Comparison of ENCODE assay signal across 8 cellular contexts in the genomic region with DNA sequence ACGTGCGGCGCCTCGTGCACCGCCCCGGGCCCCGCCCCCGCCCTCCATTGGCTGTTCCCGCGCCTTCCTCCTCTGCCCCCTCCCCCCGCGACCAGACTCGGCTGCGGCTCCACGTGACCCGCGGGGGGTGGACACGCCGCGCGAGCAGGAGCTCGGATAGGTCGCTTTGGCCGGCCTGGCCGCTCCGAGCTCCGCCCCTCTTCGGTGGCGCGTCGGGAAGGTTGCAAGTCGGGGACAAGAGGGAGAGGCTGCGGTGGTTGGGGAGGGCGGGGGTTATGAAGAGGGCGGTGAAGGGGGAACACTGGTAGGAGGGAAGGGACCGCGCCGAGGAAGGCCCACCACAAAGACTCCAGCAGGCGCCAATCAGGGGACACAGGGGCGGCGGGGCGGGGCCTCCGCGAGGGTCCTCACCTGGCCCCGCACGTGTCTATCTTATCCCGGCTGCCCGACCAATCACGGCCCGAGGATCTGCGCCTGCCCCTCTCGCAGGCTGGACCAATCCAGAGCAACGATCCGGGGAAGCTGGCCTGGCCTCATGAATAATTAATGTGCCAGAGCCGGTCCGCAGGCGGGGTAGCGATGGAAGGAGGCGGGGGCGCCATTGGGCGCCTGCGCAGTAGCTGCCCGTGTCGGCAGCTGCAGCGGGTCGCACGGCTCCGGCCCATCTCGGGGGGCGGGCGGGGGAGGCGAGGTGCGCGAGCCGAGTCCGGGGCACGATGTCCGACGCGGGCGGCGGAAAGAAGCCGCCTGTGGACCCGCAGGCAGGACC. TPM values are rescaled to one million over a fixed set of nuclear protein-coding genes. Genes with fewer than 3 reads are reported as not detected.
DNase-seq lines count a peak whose midpoint lies in the region; ATAC-seq, FAIRE-seq and TF ChIP-seq lines count a peak whose summit lies in the region.

A gene with protein sequence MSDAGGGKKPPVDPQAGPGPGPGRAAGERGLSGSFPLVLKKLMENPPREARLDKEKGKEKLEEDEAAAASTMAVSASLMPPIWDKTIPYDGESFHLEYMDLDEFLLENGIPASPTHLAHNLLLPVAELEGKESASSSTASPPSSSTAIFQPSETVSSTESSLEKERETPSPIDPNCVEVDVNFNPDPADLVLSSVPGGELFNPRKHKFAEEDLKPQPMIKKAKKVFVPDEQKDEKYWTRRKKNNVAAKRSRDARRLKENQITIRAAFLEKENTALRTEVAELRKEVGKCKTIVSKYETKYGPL (plus strand): TSS at position 614 of the 769 bp plus-strand sequence. CDS start 103 bp downstream, at position 717.

- peak within 1 kb of the TSS; percentile 78 for H2AFZ ChIP-seq in parathyroid adenoma

- WGBS in adrenal gland, 4 donors: 0 to 1% (median 0%) methylated on average over 21 to 84 of the region's 84 CpGs

- H3K36me3 ChIP-seq in adrenal gland (replicated peaks in 1 of 2): no peaks in the 10 kb centered on the region
- no peaks in the 10 kb centered on the region for H3K36me3 ChIP-seq in parathyroid adenoma (ENCODE audit: control insufficient read depth, insufficient read depth, low read length)
- H3K36me3 ChIP-seq in tibial artery: peaks cover 0 to 7% (median 0%) of the 10 kb centered on the region in 3 donors

- H3K79me2 ChIP-seq in parathyroid adenoma: no peaks in the 10 kb centered on the region

- no peaks in the 10 kb centered on the region for H3K27me3 ChIP-seq in adrenal gland
- no peaks in the 10 kb centered on the region for H3K27me3 ChIP-seq in parathyroid adenoma (ENCODE audit: control insufficient read depth, insufficient read depth, low read length)
- H3K27me3 ChIP-seq in tibial artery: no peaks in the 10 kb centered on the region

- DNase-seq in GM12891 (ENCODE audit: insufficient read length, low spot score) (peak; percentile 99), NCI-H1436 treated with DMSO at 0.1 percent for 48 hours (lab: John Stamatoyannopoulos, UW) (peak; percentile 94), T follicular helper cell (ENCODE audit: low read depth) (peak; percentile 97), adrenal gland (peak; percentile 99 to 100 (median 100)), cardiac septum (ENCODE audit: low spot score) (peak; percentile 98), tibial artery (peak; percentile 99 to 100)

- TF ChIP-seq CTCF in adrenal gland (IDR thresholded peaks at IDR 0.05) (no peak), parathyroid adenoma (IDR thresholded peaks at IDR 0.05) (no peak), tibial artery (IDR thresholded peaks at IDR 0.05) (no peak)

- no peaks in the 10 kb centered on the region for H3K9me3 ChIP-seq in adrenal gland (replicated peaks in 1 of 3)
- H3K9me3 ChIP-seq in parathyroid adenoma (ENCODE audit: control insufficient read depth, low read length): no peaks in the 10 kb centered on the region
- no peaks in the 10 kb centered on the region for H3K9me3 ChIP-seq in tibial artery

- intact Hi-C loops in adrenal gland (cut with DNase I) (no loop called here), cardiac septum (cut with DNase I) (loop anchor here (1.0 to 5.0 kb wide), 2 partner anchors 67 to 94 kb away; a partner anchor contains a TSS), tibial artery (cut with DNase I; ENCODE audit: low total_unique reads) (no loop called here)

- H3K27ac ChIP-seq in adrenal gland (peak within 1 kb of the TSS; percentile 69 to 99 (median 97)), parathyroid adenoma (peak within 1 kb of the TSS; percentile 96), tibial artery (peak within 1 kb of the TSS; percentile 96 to 100)

- TF ChIP-seq POLR2A in GM12891 (IDR thresholded peaks at IDR 0.05; ENCODE audit: low read depth, low read length) (no peak), adrenal gland (IDR thresholded peaks at IDR 0.05) (peak; percentile 42 to 79)

- H3K4me1 ChIP-seq in adrenal gland (replicated peaks in 1 of 2) (peaks cover 17 to 31% of the 10 kb centered on the region in 2 donors), parathyroid adenoma (peaks cover 7% of the 10 kb centered on the region), tibial artery (peaks cover 0 to 29% (median 28%) of the 10 kb centered on the region in 4 donors)

- H3K4me3 ChIP-seq in adrenal gland (peak within 1 kb of the TSS; percentile 18 to 74 (median 64)), parathyroid adenoma (ENCODE audit: low read depth, low read length) (peak within 1 kb of the TSS; percentile 96), tibial artery (peak within 1 kb of the TSS; percentile 75 to 98)

- FAIRE-seq in GM12891 (lab: Jason Lieb, UNC): peak; percentile 99

- H3K4me2 ChIP-seq in parathyroid adenoma (ENCODE audit: low read length): peak within 1 kb of the TSS; percentile 94

- H3K9ac ChIP-seq in parathyroid adenoma: peak within 1 kb of the TSS; percentile 28

- peak; percentile 88 for ATAC-seq in HG02852 (IDR thresholded peaks at IDR 0.05; ENCODE audit: unreplicated experiment)

TF ChIP-seq in GM12891, 5 proteins besides CTCF, POLR2A, EP300 and RAD21:
- TF ChIP-seq POLR2AphosphoS5 (IDR thresholded peaks at IDR 0.05; ENCODE audit: low read depth, low read length) (no peak), POU2F2 (IDR thresholded peaks at IDR 0.05; ENCODE audit: low read depth, low read length) (peak; percentile 92), SPI1 (IDR thresholded peaks at IDR 0.05; ENCODE audit: low read depth, low read length) (no peak)

RNA-seq across cellular contexts. Expression of the gene that starts here (rescaled TPM):
- polyA plus RNA-seq in GM12891 (2012; ENCODE audit: low read depth, missing spikeins): 2.0 TPM
- total RNA-seq in adrenal gland (10 to 100 TPM; 17.0 to 33.9 (median 23.9) TPM), cardiac septum (14.0 TPM)
- 10 to 100 TPM; 11.8 to 17.5 (median 15.2) TPM for polyA plus RNA-seq in adrenal gland

Comparison
In these comparisons a context has a peak if more than half of its experiments do, and no peak if none do; other contexts are left out.
1. Peak in every context shown above with its lines: DNase-seq, ATAC-seq, H3K4me3 ChIP-seq and H3K27ac ChIP-seq.